10 cellular contexts compared by ENCODE assay signal in genomic region chr12:6338955-6339761, GRCh38. TPM values are rescaled to one million over a fixed set of nuclear protein-coding genes. Genes with fewer than 3 reads are reported as not detected.
A peak's percentile ranks its signal among the peaks of the same experiment; 100 is the strongest.
DNase-seq lines count a peak whose midpoint lies in the region; ATAC-seq and TF ChIP-seq lines count a peak whose summit lies in the region.
"Had no signal": no experiment of that assay in that cellular context is flagged by ENCODE, and none has a peak within 500 bp of the region (broad histone marks: within the 10 kb centered on the region; RNA-seq: fewer than 3 reads in every experiment).

No MANE protein-coding gene starts in this region.

- intact Hi-C loops in upper lobe of right lung (cut with DNase I), result no loop called here

- peak overlapping the region; percentile 100 for H3K4me3 ChIP-seq in upper lobe of right lung

- H3K9me3 ChIP-seq in upper lobe of right lung, result no peaks in the 10 kb centered on the region

- DNase-seq in NCI-H82 (lab: John Stamatoyannopoulos, UW), result peak; percentile 38
- no peak for DNase-seq in NCI-H82 treated with DMSO at 0.1 percent for 48 hours (lab: John Stamatoyannopoulos, UW; ENCODE audit: unreplicated experiment)
- peak; percentile 29 for DNase-seq in inferior parietal cortex (ENCODE audit: extremely low spot score)
- no peak for DNase-seq in upper lobe of right lung
- no peak for DNase-seq in 8988T
- DNase-seq in GM20000 (ENCODE audit: low spot score), result no peak
- DNase-seq: ACHN; activated CD4-positive, alpha-beta T cell treated with anti-CD3 and anti-CD28 coated beads, Interleukin-2, amount 10 ng/mL, durations not matched to agents 24 days and 14 days; NCI-H1417 treated with DMSO at 0.1 percent for 48 hours had no signal

- no peak for ATAC-seq in upper lobe of right lung

- TF ChIP-seq CTCF in upper lobe of right lung (IDR thresholded peaks at IDR 0.05), result no peak
- TF ChIP-seq CTCF in GM20000 (IDR thresholded peaks at IDR 0.05; ENCODE audit: extremely low read depth, missing control alignments), result no peak

- H3K27me3 ChIP-seq in upper lobe of right lung, result no peaks in the 10 kb centered on the region

- peaks cover 18% of the 10 kb centered on the region for H3K36me3 ChIP-seq in upper lobe of right lung

- peak overlapping the region; percentile 99 for H3K27ac ChIP-seq in upper lobe of right lung

- H3K4me1 ChIP-seq in upper lobe of right lung, result peaks cover 65% of the 10 kb centered on the region

RNA-seq across cellular contexts. Expression of gene TNFRSF1A, which starts 2.7 kb away (rescaled TPM):
- total RNA-seq in upper lobe of right lung, result 185 TPM

RNA-seq across cellular contexts. Expression of gene PLEKHG6, which starts 28.7 kb away (rescaled TPM):
- 5.1 TPM for total RNA-seq in upper lobe of right lung
- total RNA-seq: activated CD4-positive, alpha-beta T cell treated with anti-CD3 and anti-CD28 coated beads, Interleukin-2, amount 10 ng/mL, durations not matched to agents 24 days and 14 days; glomerular endothelial cell had no signal

RNA-seq across cellular contexts. Expression of gene SCNN1A, which starts 36.2 kb away (rescaled TPM):
- total RNA-seq in upper lobe of right lung, result 199 TPM
- total RNA-seq: activated CD4-positive, alpha-beta T cell treated with anti-CD3 and anti-CD28 coated beads, Interleukin-2, amount 10 ng/mL, durations not matched to agents 24 days and 14 days; glomerular endothelial cell had no signal

RNA-seq across cellular contexts. Expression of gene LTBR, which starts 44.8 kb away (rescaled TPM):
- total RNA-seq in upper lobe of right lung, result 156 TPM

Comparison
In these comparisons a context has a peak if more than half of its experiments do, and no peak if none do; other contexts are left out.
1. DNase-seq: peak in NCI-H82 (single experiment) and inferior parietal cortex (single experiment); none in NCI-H82 treated with DMSO at 0.1 percent for 48 hours (single experiment), upper lobe of right lung (single experiment), 8988T (single experiment) and GM20000 (single experiment).